1 cellular context compared by ENCODE assay signal in genomic region chr11:203945-204586, GRCh38.
TF ChIP-seq lines count a peak whose summit lies in the region.

No MANE protein-coding gene starts in this region.

TF ChIP-seq in HepG2, 621 proteins besides CTCF, POLR2A, EP300 and RAD21:
- TF ChIP-seq AKAP8 (CRISPR knock-in tag; IDR thresholded peaks at IDR 0.05) (peak; percentile 41; the same call in 1 of the 2 replicates), TCF7 (IDR thresholded peaks at IDR 0.05; ENCODE audit: low read depth) (no peak), TFE3 (CRISPR knock-in tag; IDR thresholded peaks at IDR 0.05) (no peak), KLF16 (CRISPR knock-in tag; IDR thresholded peaks at IDR 0.05) (no peak), CREB3 (CRISPR knock-in tag; IDR thresholded peaks at IDR 0.05) (no peak)
